ENCODE assay signal across 1 cellular context in genomic region chrX:121333942-121334341, GRCh38.
TF ChIP-seq lines count a peak whose summit lies in the region.

No MANE protein-coding gene starts in this region.

TF ChIP-seq in GM23338, 12 proteins besides CTCF, POLR2A, EP300 and RAD21 (continued from another document):
- no peak for TF ChIP-seq REST (IDR thresholded peaks at IDR 0.05; ENCODE audit: unreplicated experiment)
- no peak for TF ChIP-seq POLR2AphosphoS5 (IDR thresholded peaks at IDR 0.05; ENCODE audit: low read depth)
- no peak for TF ChIP-seq ZNF331 (CRISPR knock-in tag; IDR thresholded peaks at IDR 0.05; ENCODE audit: low read depth)
- no peak for TF ChIP-seq EZH2phosphoT487 (IDR thresholded peaks at IDR 0.05; ENCODE audit: unreplicated experiment)
- TF ChIP-seq JUNB (IDR thresholded peaks at IDR 0.05; ENCODE audit: unreplicated experiment): no peak
- TF ChIP-seq NANOG (IDR thresholded peaks at IDR 0.05; ENCODE audit: borderline replicate concordance): no peak
- TF ChIP-seq ZNF114 (CRISPR knock-in tag; IDR thresholded peaks at IDR 0.05): no peak
- TF ChIP-seq CREB1 (CRISPR knock-in tag; IDR thresholded peaks at IDR 0.05; ENCODE audit: low read depth): no peak
TF ChIP-seq in GM23338: peak in this region for 0.
